ENCODE assay signal across 15 cellular contexts in genomic region chr6:155599571-155599970, GRCh38.
DNase-seq lines count a peak whose midpoint lies in the region; ATAC-seq and TF ChIP-seq lines count a peak whose summit lies in the region.
"Had no signal": no experiment of that assay in that cellular context is flagged by ENCODE, and none has a peak within 500 bp of the region (broad histone marks: within the 10 kb centered on the region; RNA-seq: fewer than 3 reads in every experiment).

No MANE protein-coding gene starts in this region.

- DNase-seq in Ammon's horn (ENCODE audit: low spot score) (peak; percentile 5), HT-29 (ENCODE audit: low spot score) (peak; percentile 3), globus pallidus (ENCODE audit: low spot score) (peak; percentile 6), neural crest cell (ENCODE audit: low read depth, low spot score) (peak; percentile 22), DMS53 (lab: John Stamatoyannopoulos, UW) (no peak)
- DNase-seq: NCI-H1105 treated with DMSO at 0.1 percent for 48 hours, NCI-H187 treated with DMSO at 0.1 percent for 48 hours, NCI-H2171, NCI-H82, PC-9, SJCRH30 had no signal

- no peaks in the 10 kb centered on the region for H3K9me3 Mint-ChIP-seq in neural crest cell

- peaks cover 45% of the 10 kb centered on the region for H3K27me3 Mint-ChIP-seq in neural crest cell (ENCODE audit: low read depth)

- no peak for ATAC-seq in GM21423 (IDR thresholded peaks at IDR 0.05; ENCODE audit: unreplicated experiment)
- no peak for ATAC-seq in GM21576 (IDR thresholded peaks at IDR 0.05; ENCODE audit: unreplicated experiment)
- no peak for ATAC-seq in HG02852 (IDR thresholded peaks at IDR 0.05; ENCODE audit: unreplicated experiment)

- no peak for TF ChIP-seq CTCF in neural crest cell (conservative IDR thresholded peaks at IDR 0.05)

- H3K27ac Mint-ChIP-seq in neural crest cell (ENCODE audit: unreplicated experiment), result peak overlapping the region; percentile 73
- H3K27ac Mint-ChIP-seq: IgD-negative memory B cell had no signal

- H3K4me1 Mint-ChIP-seq in neural crest cell, result peaks cover 36% of the 10 kb centered on the region
- H3K4me1 Mint-ChIP-seq: IgD-negative memory B cell had no signal

- no peaks in the 10 kb centered on the region for H3K36me3 Mint-ChIP-seq in neural crest cell (ENCODE audit: low read depth)
- H3K36me3 Mint-ChIP-seq: IgD-negative memory B cell had no signal

- H3K4me3 Mint-ChIP-seq in neural crest cell, result peak overlapping the region; percentile 42
- H3K4me3 Mint-ChIP-seq: IgD-negative memory B cell had no signal
